ENCODE assay signal across 8 cellular contexts in genomic region chr15:84653910-84654688, GRCh38. TPM values are rescaled to one million over a fixed set of nuclear protein-coding genes. Genes with fewer than 3 reads are reported as not detected.
DNase-seq lines count a peak whose midpoint lies in the region; ATAC-seq and TF ChIP-seq lines count a peak whose summit lies in the region.

TSS of gene WDR73 (minus strand) at chr15:84654283. CDS start at chr15:84654274, 9 bp downstream.

- H3K27me3 ChIP-seq in Peyer's patch (no peaks in the 10 kb centered on the region), esophagus muscularis mucosa (no peaks in the 10 kb centered on the region), muscle layer of duodenum (ENCODE audit: low read depth, low read length) (no peaks in the 10 kb centered on the region)

- under 1% methylated on average over 47 of the region's 49 CpGs for whole genome bisulfite sequencing in esophagus muscularis mucosa

- DNase-seq in DMS153 (lab: John Stamatoyannopoulos, UW) (peak; percentile 67), KBM-7 (peak; percentile 99), Peyer's patch (peak; percentile 95 to 99 (median 97)), esophagus muscularis mucosa (ENCODE audit: extremely low spot score) (peak; percentile 98)
- DNase-seq in activated T-cell treated with anti-CD3 and anti-CD28 coated beads, Interleukin-2, amount 50 U/mL, for 72 hours, result peak; percentile 97 to 98
- DNase-seq in stimulated activated CD8-positive, alpha-beta memory T cell treated with anti-CD3 and anti-CD28 coated beads, Interleukin-7, amount 100 ng/mL, for 4 hours (ENCODE audit: low read depth in 2 of 2), result peak; percentile 95 to 96

- H3K4me1 ChIP-seq in Peyer's patch, result peaks cover 0 to 30% (median 8%) of the 10 kb centered on the region in 4 donors
- H3K4me1 ChIP-seq in esophagus muscularis mucosa, result peaks cover 42 to 69% (median 59%) of the 10 kb centered on the region in 4 donors
- peaks cover 5 to 33% of the 10 kb centered on the region in 2 donors for H3K4me1 ChIP-seq in muscle layer of duodenum (ENCODE audit: control insufficient read depth in 1 of 2, insufficient read depth in 2 of 2, low read length in 2 of 2)

- intact Hi-C loops in esophagus muscularis mucosa (cut with DNase I), result no loop called here

- in situ Hi-C loops in KBM-7 (cut with MboI; ENCODE audit: low pct_unique_long_range_greater_than_20kb, low sequenced_read_pairs), result no loop called here

- peaks cover 0 to 32% (median 0%) of the 10 kb centered on the region in 3 donors for H3K36me3 ChIP-seq in Peyer's patch
- H3K36me3 ChIP-seq in esophagus muscularis mucosa, result peaks cover 28 to 32% (median 31%) of the 10 kb centered on the region in 4 donors
- H3K36me3 ChIP-seq in muscle layer of duodenum (ENCODE audit: control insufficient read depth in 1 of 2, insufficient read depth in 2 of 2, low read length in 2 of 2), result peaks cover 6 to 12% of the 10 kb centered on the region in 2 donors

- TF ChIP-seq CTCF in Peyer's patch (IDR thresholded peaks at IDR 0.05), result no peak
- TF ChIP-seq CTCF in esophagus muscularis mucosa (IDR thresholded peaks at IDR 0.05), result peak in 1 of 3 experiments; percentile 15

- H3K4me3 ChIP-seq in Peyer's patch (peak within 1 kb of the TSS; percentile 55 to 88 (median 78)), esophagus muscularis mucosa (peak within 1 kb of the TSS; percentile 75 to 83 (median 78)), muscle layer of duodenum (ENCODE audit: low read depth in 1 of 2, low read length in 2 of 2) (peak within 1 kb of the TSS; percentile 89 to 96)

- peak in 1 of 2 donors; percentile 26 for TF ChIP-seq POLR2A in Peyer's patch (IDR thresholded peaks at IDR 0.05)
- no peak for TF ChIP-seq POLR2A in esophagus muscularis mucosa (IDR thresholded peaks at IDR 0.05; ENCODE audit: low read depth)

- no peaks in the 10 kb centered on the region for H3K9me3 Mint-ChIP-seq in activated T-cell treated with anti-CD3 and anti-CD28 coated beads, Interleukin-2, amount 50 U/mL, for 72 hours

- H3K27ac Mint-ChIP-seq in activated T-cell treated with anti-CD3 and anti-CD28 coated beads, Interleukin-2, amount 50 U/mL, for 72 hours, result peak within 1 kb of the TSS; percentile 93

- H3K27me3 Mint-ChIP-seq in activated T-cell treated with anti-CD3 and anti-CD28 coated beads, Interleukin-2, amount 50 U/mL, for 72 hours (ENCODE audit: low read depth), result no peaks in the 10 kb centered on the region

- H3K4me3 Mint-ChIP-seq in activated T-cell treated with anti-CD3 and anti-CD28 coated beads, Interleukin-2, amount 50 U/mL, for 72 hours, result peak within 1 kb of the TSS; percentile 97 to 99

- H3K27ac ChIP-seq in Peyer's patch, result peak within 1 kb of the TSS; percentile 63 to 84 (median 82)
- peak within 1 kb of the TSS; percentile 83 to 91 (median 86) for H3K27ac ChIP-seq in esophagus muscularis mucosa (replicated peaks in 1 of 4)
- peak within 1 kb of the TSS; percentile 91 for H3K27ac ChIP-seq in muscle layer of duodenum (ENCODE audit: low read length)

- no peaks in the 10 kb centered on the region for H3K9me3 ChIP-seq in Peyer's patch
- no peaks in the 10 kb centered on the region for H3K9me3 ChIP-seq in esophagus muscularis mucosa
- no peaks in the 10 kb centered on the region for H3K9me3 ChIP-seq in muscle layer of duodenum (ENCODE audit: control insufficient read depth in 1 of 2, low read length in 2 of 2)

- ATAC-seq in GM21619 (IDR thresholded peaks at IDR 0.05; ENCODE audit: unreplicated experiment), result peak; percentile 81
- ATAC-seq in activated T-cell treated with anti-CD3 and anti-CD28 coated beads, Interleukin-2, amount 50 U/mL, for 72 hours (replicated peaks in 1 of 2), result peak; percentile 84

- TF ChIP-seq EP300 in esophagus muscularis mucosa (IDR thresholded peaks at IDR 0.05), result no peak

- peaks cover 7 to 16% of the 10 kb centered on the region in 2 donors for H3K36me3 Mint-ChIP-seq in activated T-cell treated with anti-CD3 and anti-CD28 coated beads, Interleukin-2, amount 50 U/mL, for 72 hours (ENCODE audit: insufficient read depth in 2 of 2)

- H3K4me1 Mint-ChIP-seq in activated T-cell treated with anti-CD3 and anti-CD28 coated beads, Interleukin-2, amount 50 U/mL, for 72 hours (ENCODE audit: low read depth), result peaks cover 60% of the 10 kb centered on the region

RNA-seq across cellular contexts. Expression of gene WDR73, which starts in this region (rescaled TPM):
- total RNA-seq in Peyer's patch (10 to 100 TPM; 17.0 to 53.6 (median 29.8) TPM), esophagus muscularis mucosa (10 to 100 TPM; 16.7 to 22.8 (median 18.4) TPM)
- total RNA-seq in activated T-cell treated with anti-CD3 and anti-CD28 coated beads, Interleukin-2, amount 50 U/mL, for 72 hours, result 10 to 100 TPM; 16.1 to 16.7 TPM

Comparison
In these comparisons a context has a peak if more than half of its experiments do, and no peak if none do; other contexts are left out.
1. Peak in every context shown above with its lines: DNase-seq, ATAC-seq, H3K4me3 ChIP-seq and H3K27ac ChIP-seq.